In the genomic region with DNA sequence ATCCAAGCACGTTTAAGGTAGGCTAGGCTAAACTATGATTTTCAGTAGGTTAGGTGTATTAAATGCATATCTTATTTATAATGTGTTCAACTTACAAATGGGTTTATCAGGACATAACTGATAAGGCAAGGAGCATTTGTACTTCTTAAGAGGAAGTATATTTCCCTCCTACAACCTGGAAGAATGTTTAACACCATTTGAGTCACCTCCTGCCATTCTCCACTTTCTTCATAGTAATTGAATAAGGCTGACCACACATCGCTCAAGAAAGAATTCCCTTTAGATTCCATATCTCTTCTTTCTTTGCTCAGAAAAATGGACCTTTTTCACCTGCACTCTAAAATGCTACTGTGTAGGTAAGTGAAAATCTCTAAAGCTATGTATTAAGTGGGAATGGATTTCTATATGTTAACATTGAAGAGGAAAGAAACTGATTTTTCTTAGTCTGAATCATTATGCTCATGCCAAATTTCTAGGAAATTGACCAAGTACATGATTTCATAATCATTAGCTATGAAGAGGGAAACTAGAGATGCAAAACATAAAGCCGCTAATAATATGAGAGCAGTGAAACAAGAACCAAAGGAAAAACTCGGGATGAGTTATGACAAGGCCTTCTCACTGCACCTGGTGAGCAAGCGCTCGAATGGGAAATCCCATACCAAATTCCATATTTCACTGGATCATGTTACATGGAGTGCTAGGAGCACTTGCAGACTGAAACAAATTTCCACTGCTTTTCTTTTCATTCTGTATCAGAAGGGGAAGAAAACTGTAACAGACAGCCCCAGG, we compare ENCODE assay signal across 17 cellular contexts.
A peak's percentile ranks its signal among the peaks of the same experiment; 100 is the strongest.
DNase-seq lines count a peak whose midpoint lies in the region; ATAC-seq and TF ChIP-seq lines count a peak whose summit lies in the region.
"Had no signal": no experiment of that assay in that cellular context is flagged by ENCODE, and none has a peak within 500 bp of the region (broad histone marks: within the 10 kb centered on the region; RNA-seq: fewer than 3 reads in every experiment).

No MANE protein-coding gene starts in this region.

- no peak overlapping the region for H2AFZ ChIP-seq in mesenchymal stem cell (ENCODE audit: low read depth, low read length)

- peaks cover 2% of the 10 kb centered on the region for H3K4me1 ChIP-seq in mesenchymal stem cell (ENCODE audit: control insufficient read depth, insufficient read depth, low read depth, low read length)
- H3K4me1 ChIP-seq in Peyer's patch, result peaks cover 0 to 7% (median 0%) of the 10 kb centered on the region in 4 donors
- H3K4me1 ChIP-seq in testis, result no peaks in the 10 kb centered on the region
- no peaks in the 10 kb centered on the region for H3K4me1 ChIP-seq in mucosa of descending colon (ENCODE audit: low read depth)

- H3K79me1 ChIP-seq in mesenchymal stem cell (replicated peaks; ENCODE audit: low read length, poor library complexity, severe bottlenecking), result no peaks in the 10 kb centered on the region

- H3K9ac ChIP-seq in mesenchymal stem cell (ENCODE audit: low read length), result no peak overlapping the region

- H2BK12ac ChIP-seq in mesenchymal stem cell (ENCODE audit: low read length in 2 of 2), result no peak overlapping the region

- H2BK15ac ChIP-seq in mesenchymal stem cell (ENCODE audit: low read depth, poor library complexity, severe bottlenecking), result no peak overlapping the region

- no peak overlapping the region for H2BK120ac ChIP-seq in mesenchymal stem cell (ENCODE audit: low read depth, low read length)

- ATAC-seq in mucosa of descending colon, result no peak
- ATAC-seq: stimulated activated effector memory CD8-positive, alpha-beta T cell treated with anti-CD3 and anti-CD28 coated beads, Interleukin-12 subunit alpha, Interleukin-12 subunit beta, amount 100 ng/mL, for 72 hours; upper lobe of right lung had no signal

- no peak overlapping the region for H2AK5ac ChIP-seq in mesenchymal stem cell (ENCODE audit: low read length, severe bottlenecking)

- H3K27ac Mint-ChIP-seq in brain, result peak overlapping the region in 3 of 5 experiments; percentile 55 to 91 (median 81)
- H3K27ac Mint-ChIP-seq: activated CD4-positive, alpha-beta memory T cell treated with anti-CD3 and anti-CD28 coated beads for 36 hours; activated T-helper 1 cell treated with anti-CD3 and anti-CD28 coated beads, Interleukin-12 subunit alpha, Interleukin-12 subunit beta, Interleukin-2, Interleukin-4 antibody, amounts not matched to agents 30 ng/mL and 10 ng/mL and 1 ng/mL, durations not matched to agents 14 hours and 24 hours and 36 hours; stimulated activated effector memory CD8-positive, alpha-beta T cell treated with anti-CD3 and anti-CD28 coated beads, Interleukin-12 subunit alpha, Interleukin-12 subunit beta, amount 100 ng/mL, for 72 hours had no signal

- no peak for TF ChIP-seq POLR2A in Peyer's patch (IDR thresholded peaks at IDR 0.05)
- no peak for TF ChIP-seq POLR2A in testis (IDR thresholded peaks at IDR 0.05)

- peaks cover 23% of the 10 kb centered on the region for H3K4me1 Mint-ChIP-seq in brain
- H3K4me1 Mint-ChIP-seq: stimulated activated effector memory CD8-positive, alpha-beta T cell treated with anti-CD3 and anti-CD28 coated beads, Interleukin-12 subunit alpha, Interleukin-12 subunit beta, amount 100 ng/mL, for 72 hours had no signal

- H3K4me3 ChIP-seq in mesenchymal stem cell (ENCODE audit: insufficient read depth in 1 of 2, low read depth in 1 of 2, low read length in 2 of 2) (no peak overlapping the region), Peyer's patch (no peak overlapping the region), testis (no peak overlapping the region), mucosa of descending colon (no peak overlapping the region)
- H3K4me3 ChIP-seq: adrenal gland, upper lobe of right lung had no signal

- H3K27ac ChIP-seq in mesenchymal stem cell (ENCODE audit: low read length, poor library complexity, severe bottlenecking) (peak overlapping the region; percentile 28), Peyer's patch (no peak overlapping the region), testis (no peak overlapping the region)
- H3K27ac ChIP-seq: HL-60, upper lobe of right lung had no signal

- H3K27me3 ChIP-seq in mesenchymal stem cell (ENCODE audit: control insufficient read depth in 1 of 2, insufficient read depth in 1 of 2, low read length in 2 of 2), result no peaks in the 10 kb centered on the region
- no peaks in the 10 kb centered on the region for H3K27me3 ChIP-seq in Peyer's patch
- no peaks in the 10 kb centered on the region for H3K27me3 ChIP-seq in testis
- H3K27me3 ChIP-seq: upper lobe of right lung had no signal

- no peak overlapping the region for H3K4ac ChIP-seq in mesenchymal stem cell (ENCODE audit: low read depth in 1 of 2, low read length in 2 of 2)

- no peak overlapping the region for H3K4me3 Mint-ChIP-seq in brain
- H3K4me3 Mint-ChIP-seq: activated CD4-positive, alpha-beta memory T cell treated with anti-CD3 and anti-CD28 coated beads for 36 hours; activated T-helper 1 cell treated with anti-CD3 and anti-CD28 coated beads, Interleukin-12 subunit alpha, Interleukin-12 subunit beta, Interleukin-2, Interleukin-4 antibody, amounts not matched to agents 30 ng/mL and 10 ng/mL and 1 ng/mL, durations not matched to agents 14 hours and 24 hours and 36 hours; stimulated activated effector memory CD8-positive, alpha-beta T cell treated with anti-CD3 and anti-CD28 coated beads, Interleukin-12 subunit alpha, Interleukin-12 subunit beta, amount 100 ng/mL, for 72 hours had no signal

- H3K9me3 ChIP-seq in mesenchymal stem cell (ENCODE audit: control insufficient read depth, low read length), result no peaks in the 10 kb centered on the region
- H3K9me3 ChIP-seq in Peyer's patch, result no peaks in the 10 kb centered on the region
- H3K9me3 ChIP-seq in testis, result no peaks in the 10 kb centered on the region
- no peaks in the 10 kb centered on the region for H3K9me3 ChIP-seq in mucosa of descending colon
- H3K9me3 ChIP-seq: adrenal gland, upper lobe of right lung had no signal

- H3K36me3 Mint-ChIP-seq in brain, result no peaks in the 10 kb centered on the region
- H3K36me3 Mint-ChIP-seq: activated CD4-positive, alpha-beta memory T cell treated with anti-CD3 and anti-CD28 coated beads for 36 hours; stimulated activated effector memory CD8-positive, alpha-beta T cell treated with anti-CD3 and anti-CD28 coated beads, Interleukin-12 subunit alpha, Interleukin-12 subunit beta, amount 100 ng/mL, for 72 hours had no signal

- no peak for TF ChIP-seq CTCF in brain (conservative IDR thresholded peaks at IDR 0.05)
- TF ChIP-seq CTCF in Peyer's patch (IDR thresholded peaks at IDR 0.05), result no peak
- no peak for TF ChIP-seq CTCF in testis (IDR thresholded peaks at IDR 0.05)
- no peak for TF ChIP-seq CTCF in mucosa of descending colon (IDR thresholded peaks at IDR 0.05)

- H3K23ac ChIP-seq in mesenchymal stem cell (ENCODE audit: low read length in 2 of 2), result no peak overlapping the region

- no peak overlapping the region for H4K91ac ChIP-seq in mesenchymal stem cell (ENCODE audit: low read length)

- H4K8ac ChIP-seq in mesenchymal stem cell (ENCODE audit: low read length), result no peak overlapping the region

- H3K14ac ChIP-seq in mesenchymal stem cell (ENCODE audit: low read length in 2 of 2), result no peak overlapping the region

- WGBS in mesenchymal stem cell, result 89% methylated on average over 6 of the region's 6 CpGs
- 89% methylated on average over 6 of the region's 6 CpGs for WGBS in testis, 2 donors

- no peaks in the 10 kb centered on the region for H3K9me3 Mint-ChIP-seq in brain
- H3K9me3 Mint-ChIP-seq: activated CD4-positive, alpha-beta memory T cell treated with anti-CD3 and anti-CD28 coated beads for 36 hours; activated T-helper 1 cell treated with anti-CD3 and anti-CD28 coated beads, Interleukin-12 subunit alpha, Interleukin-12 subunit beta, Interleukin-2, Interleukin-4 antibody, amounts not matched to agents 30 ng/mL and 10 ng/mL and 1 ng/mL, durations not matched to agents 14 hours and 24 hours and 36 hours; stimulated activated effector memory CD8-positive, alpha-beta T cell treated with anti-CD3 and anti-CD28 coated beads, Interleukin-12 subunit alpha, Interleukin-12 subunit beta, amount 100 ng/mL, for 72 hours had no signal

- peaks cover 3% of the 10 kb centered on the region for H3K27me3 Mint-ChIP-seq in brain

- H3K36me3 ChIP-seq in mesenchymal stem cell (ENCODE audit: control insufficient read depth in 1 of 2, insufficient read depth in 2 of 2, low read depth in 1 of 2, low read length in 2 of 2) (no peaks in the 10 kb centered on the region), Peyer's patch (no peaks in the 10 kb centered on the region), testis (ENCODE audit: low read depth, missing control alignments) (no peaks in the 10 kb centered on the region), mucosa of descending colon (ENCODE audit: low read depth) (no peaks in the 10 kb centered on the region)
- H3K36me3 ChIP-seq: adrenal gland, upper lobe of right lung had no signal

- peak; percentile 23 for DNase-seq in COLO668 (lab: John Stamatoyannopoulos, UW; ENCODE audit: unreplicated experiment)
- DNase-seq in NCI-H2171 treated with DMSO at 0.1 percent for 48 hours (lab: John Stamatoyannopoulos, UW), result peak; percentile 94
- DNase-seq in mesenchymal stem cell, result no peak
- no peak for DNase-seq in GOT3 (lab: John Stamatoyannopoulos, UW)
- DNase-seq in Peyer's patch, result no peak
- DNase-seq in testis, result no peak
- no peak for DNase-seq in mucosa of descending colon
- DNase-seq: activated CD4-positive, alpha-beta memory T cell treated with anti-CD3 and anti-CD28 coated beads for 36 hours; AML-193; KG1; NCI-H1930; upper lobe of right lung had no signal

- no peak overlapping the region for H3K4me2 ChIP-seq in mesenchymal stem cell (ENCODE audit: low read length, poor library complexity, severe bottlenecking)

- H2BK5ac ChIP-seq in mesenchymal stem cell (ENCODE audit: low read depth, low read length, poor library complexity, severe bottlenecking), result no peak overlapping the region

- H3K18ac ChIP-seq in mesenchymal stem cell (ENCODE audit: low read depth in 1 of 2, low read length in 2 of 2), result no peak overlapping the region

- intact Hi-C loops in testis (cut with DNase I; ENCODE audit: low total_unique reads), result no loop called here
- intact Hi-C loops in mucosa of descending colon (cut with DNase I, micrococcal nuclease), result no loop called here

Comparison
In these comparisons a context has a peak if more than half of its experiments do, and no peak if none do; other contexts are left out.
1. DNase-seq: peak in COLO668 (single experiment) and NCI-H2171 treated with DMSO at 0.1 percent for 48 hours (single experiment); none in mesenchymal stem cell (single experiment), GOT3 (single experiment), Peyer's patch (0 of 3), testis (single experiment) and mucosa of descending colon (0 of 3).